ENCODE assay signal across 1 cellular context in the genomic region with DNA sequence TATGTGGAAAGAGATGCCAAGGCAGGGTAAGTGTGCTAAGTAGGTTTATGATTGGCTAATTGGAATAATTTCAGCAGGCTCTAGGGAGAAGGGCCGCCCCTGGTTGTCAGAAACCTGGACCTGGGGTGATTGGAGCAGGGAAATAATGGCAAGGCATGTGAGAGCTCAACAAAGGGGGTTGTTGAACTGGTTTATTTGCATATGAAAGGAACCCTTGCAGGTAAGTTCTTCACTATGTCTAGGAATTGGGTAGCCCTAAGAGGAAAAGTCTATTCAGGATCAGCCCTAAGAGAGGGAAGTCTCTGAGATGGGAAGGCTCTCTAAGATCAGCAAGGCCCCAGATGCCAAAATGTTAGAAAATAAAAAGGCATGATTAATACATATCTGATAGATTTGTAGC.
TF ChIP-seq lines count a peak whose summit lies in the region.

No MANE protein-coding gene starts in this region.

TF ChIP-seq in HCT116, 20 proteins besides CTCF, POLR2A, EP300 and RAD21 (continued from another document):
- TF ChIP-seq SIN3A (IDR thresholded peaks at IDR 0.05; ENCODE audit: low read depth) (no peak), ZNF274 (IDR thresholded peaks at IDR 0.05; ENCODE audit: low read depth, low read length) (no peak), EZH2phosphoT487 (IDR thresholded peaks at IDR 0.05; ENCODE audit: borderline replicate concordance) (no peak), EZH2 (IDR thresholded peaks at IDR 0.05) (no peak), FOSL1 (IDR thresholded peaks at IDR 0.05; ENCODE audit: low read depth) (no peak), SRF (IDR thresholded peaks at IDR 0.05; ENCODE audit: low read depth) (no peak), ZFX (IDR thresholded peaks at IDR 0.05) (no peak), JUND (IDR thresholded peaks at IDR 0.05) (no peak), POLR2AphosphoS5 (IDR thresholded peaks at IDR 0.05; ENCODE audit: low read depth, low read length) (no peak), CEBPB (IDR thresholded peaks at IDR 0.05; ENCODE audit: low read depth) (no peak)
- TF ChIP-seq, protein P1, sequence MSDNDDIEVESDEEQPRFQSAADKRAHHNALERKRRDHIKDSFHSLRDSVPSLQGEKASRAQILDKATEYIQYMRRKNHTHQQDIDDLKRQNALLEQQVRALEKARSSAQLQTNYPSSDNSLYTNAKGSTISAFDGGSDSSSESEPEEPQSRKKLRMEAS (IDR thresholded peaks at IDR 0.05) = no peak
- TF ChIP-seq, protein P2, sequence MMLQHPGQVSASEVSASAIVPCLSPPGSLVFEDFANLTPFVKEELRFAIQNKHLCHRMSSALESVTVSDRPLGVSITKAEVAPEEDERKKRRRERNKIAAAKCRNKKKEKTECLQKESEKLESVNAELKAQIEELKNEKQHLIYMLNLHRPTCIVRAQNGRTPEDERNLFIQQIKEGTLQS (IDR thresholded peaks at IDR 0.05) = no peak
